ENCODE assay signal across 7 cellular contexts in genomic region chr6:112286010-112286409, GRCh38.
DNase-seq lines count a peak whose midpoint lies in the region; ATAC-seq, FAIRE-seq and TF ChIP-seq lines count a peak whose summit lies in the region.

No MANE protein-coding gene starts in this region.

- TF ChIP-seq POLR2A in H54 (IDR thresholded peaks at IDR 0.05; ENCODE audit: low read depth, low read length): no peak

- peak; percentile 13 for DNase-seq in GM20000 (ENCODE audit: low spot score)
- peak; percentile 41 for DNase-seq in activated T-cell treated with anti-CD3 and anti-CD28 coated beads for 48 hours (ENCODE audit: low read depth)
- DNase-seq in stimulated activated CD8-positive, alpha-beta memory T cell treated with anti-CD3 and anti-CD28 coated beads, Interleukin-7, amount 100 ng/mL, for 48 hours (ENCODE audit: extremely low read depth in 1 of 2, low read depth in 1 of 2): peak; percentile 26 to 67
- no peak for DNase-seq in H54 (ENCODE audit: insufficient read length, low spot score)
- no peak for DNase-seq in GM19238 (ENCODE audit: insufficient read length, low spot score)

- TF ChIP-seq CTCF in GM20000 (IDR thresholded peaks at IDR 0.05; ENCODE audit: extremely low read depth, missing control alignments): no peak

- FAIRE-seq in H54 (lab: Jason Lieb, UNC): no peak

- ATAC-seq in HG03432 (IDR thresholded peaks at IDR 0.05; ENCODE audit: unreplicated experiment) (peak; percentile 92), HG03135 (IDR thresholded peaks at IDR 0.05; ENCODE audit: unreplicated experiment) (no peak)

Comparison
In these comparisons a context has a peak if more than half of its experiments do, and no peak if none do; other contexts are left out.
1. DNase-seq: peak in GM20000 (single experiment), activated T-cell treated with anti-CD3 and anti-CD28 coated beads for 48 hours (single experiment) and stimulated activated CD8-positive, alpha-beta memory T cell treated with anti-CD3 and anti-CD28 coated beads, Interleukin-7, amount 100 ng/mL, for 48 hours (2 of 2); none in H54 (single experiment) and GM19238 (single experiment).